ENCODE assay signal across 22 cellular contexts in genomic region chr1:164685247-164685646, GRCh38.
DNase-seq lines count a peak whose midpoint lies in the region; ATAC-seq and TF ChIP-seq lines count a peak whose summit lies in the region.
"Had no signal": no experiment of that assay in that cellular context is flagged by ENCODE, and none has a peak within 500 bp of the region (broad histone marks: within the 10 kb centered on the region; RNA-seq: fewer than 3 reads in every experiment).

No MANE protein-coding gene starts in this region.

- no peaks in the 10 kb centered on the region for H3K9me3 Mint-ChIP-seq in Caco-2 (ENCODE audit: unreplicated experiment)
- H3K9me3 Mint-ChIP-seq in Calu3 (ENCODE audit: low read depth, unreplicated experiment), result no peaks in the 10 kb centered on the region
- H3K9me3 Mint-ChIP-seq: CD4-positive, alpha-beta T cell; HFFc6 had no signal

- peaks cover 3% of the 10 kb centered on the region for H3K36me3 ChIP-seq in Caco-2 (ENCODE audit: control insufficient read depth, insufficient read depth, low read length)
- H3K36me3 ChIP-seq in SK-N-MC (ENCODE audit: insufficient read depth, low read length), result 0 out of 2 replicates have a peak, but pooled peaks cover 3% of the 10 kb centered on the region
- peaks cover 0 to 4% (median 0%) of the 10 kb centered on the region in 4 donors for H3K36me3 ChIP-seq in esophagus muscularis mucosa
- H3K36me3 ChIP-seq in smooth muscle cell (ENCODE audit: low read depth), result no peaks in the 10 kb centered on the region
- no peaks in the 10 kb centered on the region for H3K36me3 ChIP-seq in upper lobe of left lung
- peaks cover 4% of the 10 kb centered on the region; the same call in 1 of the 2 replicates for H3K36me3 ChIP-seq in GM23248 (ENCODE audit: low read depth)
- H3K36me3 ChIP-seq: BLaER1 treated with 17β-estradiol and CSF1 and Interleukin-3, amounts not matched to agents 10 nM and 100 nM; HAP-1; SJSA1 had no signal

- H3K27me3 ChIP-seq in Caco-2 (replicated peaks; ENCODE audit: control insufficient read depth, insufficient read depth, low read length), result no peaks in the 10 kb centered on the region
- H3K27me3 ChIP-seq in esophagus muscularis mucosa, result no peaks in the 10 kb centered on the region
- H3K27me3 ChIP-seq in smooth muscle cell (ENCODE audit: low read depth), result no peaks in the 10 kb centered on the region
- no peaks in the 10 kb centered on the region for H3K27me3 ChIP-seq in upper lobe of left lung
- H3K27me3 ChIP-seq in GM23248 (replicated peaks; ENCODE audit: insufficient read depth), result no peaks in the 10 kb centered on the region
- H3K27me3 ChIP-seq: BLaER1 treated with 17β-estradiol and CSF1 and Interleukin-3, amounts not matched to agents 10 nM and 100 nM; SJSA1 had no signal

- H3K9ac ChIP-seq in SK-N-MC (ENCODE audit: insufficient read length), result peak overlapping the region; percentile 9
- no peak overlapping the region for H3K9ac ChIP-seq in smooth muscle cell (ENCODE audit: low read depth)
- H3K9ac ChIP-seq in GM23248, result no peak overlapping the region
- H3K9ac ChIP-seq: BLaER1 treated with 17β-estradiol and CSF1 and Interleukin-3, amounts not matched to agents 10 nM and 100 nM had no signal

- WGBS in esophagus muscularis mucosa, result 9% methylated on average over 1 of the region's 1 CpG
- WGBS in smooth muscle cell (ENCODE audit: low lambda C conversion rate), result 52% methylated on average over 1 of the region's 1 CpG
- 24 to 36% methylated on average over 1 of the region's 1 CpG for WGBS in upper lobe of left lung, 2 donors
- 17 to 33% methylated on average over 1 of the region's 1 CpG for WGBS in GM23248 (ENCODE audit: low coverage in 1 of 2, low lambda C conversion rate in 2 of 2, missing lambda C conversion rate in 2 of 2), 2 experiments

- no peaks in the 10 kb centered on the region for H3F3A ChIP-seq in smooth muscle cell (ENCODE audit: low read depth)
- no peaks in the 10 kb centered on the region for H3F3A ChIP-seq in GM23248 (ENCODE audit: insufficient read depth)

- ATAC-seq in upper lobe of left lung (ENCODE audit: low FRiP score in 2 of 2), result no peak
- ATAC-seq: PC-3, Right ventricle myocardium inferior had no signal

- H3K4me1 ChIP-seq in Caco-2 (peaks cover 61% of the 10 kb centered on the region), esophagus muscularis mucosa (peaks cover 12 to 52% (median 47%) of the 10 kb centered on the region in 4 donors), smooth muscle cell (ENCODE audit: low read depth) (peaks cover 7% of the 10 kb centered on the region), upper lobe of left lung (peaks cover 0 to 7% (median 5%) of the 10 kb centered on the region in 4 donors), GM23248 (ENCODE audit: insufficient read depth) (no peaks in the 10 kb centered on the region)
- H3K4me1 ChIP-seq: HAP-1, SJSA1 had no signal

- H3K4me2 ChIP-seq in smooth muscle cell (no peak overlapping the region), GM23248 (ENCODE audit: unreplicated experiment) (no peak overlapping the region)

- no peak for DNase-seq in Caco-2
- no peak for DNase-seq in SK-N-MC (ENCODE audit: low read depth, low spot score)
- DNase-seq in esophagus muscularis mucosa (ENCODE audit: extremely low spot score), result no peak
- DNase-seq in smooth muscle cell (lab: John Stamatoyannopoulos, UW; ENCODE audit: unreplicated experiment), result no peak
- DNase-seq in upper lobe of left lung, result no peak
- DNase-seq in Calu3, result no peak
- no peak for DNase-seq in GM23248
- DNase-seq: CD4-positive, alpha-beta T cell; GOT3; HFFc6; Karpas-422; NCI-H1105; NCI-H1436 treated with DMSO at 0.1 percent for 48 hours; NCI-H187 treated with DMSO at 0.1 percent for 48 hours; NCI-H524; NCI-H748 treated with DMSO at 0.1 percent for 48 hours; PC-3 had no signal

- H3K79me2 ChIP-seq in smooth muscle cell (ENCODE audit: low read depth) (peaks cover 1% of the 10 kb centered on the region), GM23248 (ENCODE audit: insufficient read depth) (peaks cover 15% of the 10 kb centered on the region)

- in situ Hi-C loops in GM23248 (cut with MboI), result no loop called here

- H3K27ac ChIP-seq in SK-N-MC (peak overlapping the region; percentile 34), esophagus muscularis mucosa (replicated peaks in 1 of 4) (peak overlapping the region in 3 of 4 donors; percentile 7 to 35 (median 16)), smooth muscle cell (ENCODE audit: low read depth) (peak overlapping the region; percentile 87), upper lobe of left lung (no peak overlapping the region), GM23248 (no peak overlapping the region)
- H3K27ac ChIP-seq: BLaER1 treated with 17β-estradiol and CSF1 and Interleukin-3, amounts not matched to agents 10 nM and 100 nM; HL-60; SJSA1 had no signal

- H3K9me3 ChIP-seq in Caco-2 (no peaks in the 10 kb centered on the region), SK-N-MC (ENCODE audit: low read depth, low read length) (no peaks in the 10 kb centered on the region), esophagus muscularis mucosa (no peaks in the 10 kb centered on the region), smooth muscle cell (replicated peaks; ENCODE audit: low read depth) (no peaks in the 10 kb centered on the region), upper lobe of left lung (no peaks in the 10 kb centered on the region), GM23248 (ENCODE audit: low read depth) (no peaks in the 10 kb centered on the region)
- H3K9me3 ChIP-seq: BLaER1 treated with 17β-estradiol and CSF1 and Interleukin-3, amounts not matched to agents 10 nM and 100 nM; HAP-1; SJSA1 had no signal

- H3K9me2 ChIP-seq in GM23248 (ENCODE audit: insufficient read depth), result no peaks in the 10 kb centered on the region

- H3K4me1 Mint-ChIP-seq in Caco-2 (ENCODE audit: low read depth, unreplicated experiment) (peaks cover 55% of the 10 kb centered on the region), Calu3 (ENCODE audit: low read depth, unreplicated experiment) (peaks cover 27% of the 10 kb centered on the region)

- H3K4me3 ChIP-seq in Caco-2 (ENCODE audit: low read depth, low read length) (no peak overlapping the region), SK-N-MC (no peak overlapping the region), esophagus muscularis mucosa (no peak overlapping the region), smooth muscle cell (no peak overlapping the region), upper lobe of left lung (no peak overlapping the region), GM23248 (no peak overlapping the region)
- H3K4me3 ChIP-seq: BLaER1 treated with 17β-estradiol and CSF1 and Interleukin-3, amounts not matched to agents 10 nM and 100 nM; HAP-1; SJSA1 had no signal

- BruUV-seq in Caco-2 (replicated peaks; lab: Mats Ljungman, UMichigan) (no TSS peak), Calu3 (replicated peaks; lab: Mats Ljungman, UMichigan) (no TSS peak)

- CTCF ChIA-PET in Caco-2 (lab: Charles Lee) (no interaction called here), Calu3 (lab: Charles Lee) (no interaction called here)

- H3K36me3 Mint-ChIP-seq in Caco-2 (ENCODE audit: insufficient read depth, unreplicated experiment), result peaks cover 43% of the 10 kb centered on the region
- peaks cover 6% of the 10 kb centered on the region for H3K36me3 Mint-ChIP-seq in Calu3 (ENCODE audit: insufficient read depth, unreplicated experiment)

- H2AFZ ChIP-seq in smooth muscle cell (ENCODE audit: low read depth), result no peak overlapping the region
- no peak overlapping the region for H2AFZ ChIP-seq in GM23248

- intact Hi-C loops in Caco-2 (cut with micrococcal nuclease; ENCODE audit: unreplicated experiment) (no loop called here), esophagus muscularis mucosa (cut with DNase I) (no loop called here), Calu3 (cut with micrococcal nuclease; ENCODE audit: unreplicated experiment) (no loop called here)

- POLR2A ChIA-PET in Caco-2 (lab: Charles Lee), result no interaction called here

- H3K27ac Mint-ChIP-seq in Caco-2 (ENCODE audit: unreplicated experiment), result peak overlapping the region; percentile 89
- H3K27ac Mint-ChIP-seq in Calu3 (ENCODE audit: unreplicated experiment), result no peak overlapping the region
- H3K27ac Mint-ChIP-seq: CD4-positive, alpha-beta T cell; HFFc6 had no signal

- H4K20me1 ChIP-seq in smooth muscle cell (ENCODE audit: low read depth) (no peaks in the 10 kb centered on the region), GM23248 (ENCODE audit: insufficient read depth) (no peaks in the 10 kb centered on the region)
- H4K20me1 ChIP-seq: BLaER1 treated with 17β-estradiol and CSF1 and Interleukin-3, amounts not matched to agents 10 nM and 100 nM had no signal

- H3K4me3 Mint-ChIP-seq in Caco-2 (ENCODE audit: unreplicated experiment) (no peak overlapping the region), Calu3 (ENCODE audit: low read depth, unreplicated experiment) (no peak overlapping the region)
- H3K4me3 Mint-ChIP-seq: CD4-positive, alpha-beta T cell; HFFc6 had no signal

- no peak for TF ChIP-seq POLR2A in esophagus muscularis mucosa (IDR thresholded peaks at IDR 0.05; ENCODE audit: low read depth)
- no peak for TF ChIP-seq POLR2A in upper lobe of left lung (IDR thresholded peaks at IDR 0.05)

- H3K27me3 Mint-ChIP-seq in Caco-2 (ENCODE audit: insufficient read depth, unreplicated experiment) (no peaks in the 10 kb centered on the region), Calu3 (ENCODE audit: unreplicated experiment) (no peaks in the 10 kb centered on the region)
- H3K27me3 Mint-ChIP-seq: CD4-positive, alpha-beta T cell had no signal

- TF ChIP-seq EP300 in esophagus muscularis mucosa (IDR thresholded peaks at IDR 0.05), result no peak
- TF ChIP-seq EP300 in upper lobe of left lung (IDR thresholded peaks at IDR 0.05), result no peak

- TF ChIP-seq CTCF in Caco-2 (IDR thresholded peaks at IDR 0.05; ENCODE audit: insufficient read depth in 1 of 2, low read depth in 1 of 2, low read length in 1 of 2, severe bottlenecking in 1 of 2, unreplicated experiment in 1 of 2) (no peak), esophagus muscularis mucosa (IDR thresholded peaks at IDR 0.05) (no peak), smooth muscle cell (IDR thresholded peaks at IDR 0.05; ENCODE audit: borderline replicate concordance, insufficient read depth, poor library complexity, severe bottlenecking) (no peak), upper lobe of left lung (IDR thresholded peaks at IDR 0.05) (no peak), Calu3 (IDR thresholded peaks at IDR 0.05; ENCODE audit: unreplicated experiment) (no peak)

Comparison
In these comparisons a context has a peak if more than half of its experiments do, and no peak if none do; other contexts are left out.
1. H3K27ac ChIP-seq: peak in SK-N-MC (single experiment), esophagus muscularis mucosa (3 of 4) and smooth muscle cell (single experiment); none in upper lobe of left lung (0 of 4) and GM23248 (single experiment).